In genomic region chr12:53048780-53049401, GRCh38 we compare ENCODE assay signal across 10 cellular contexts. TPM values are rescaled to one million over a fixed set of nuclear protein-coding genes. Genes with fewer than 3 reads are reported as not detected.
DNase-seq lines count a peak whose midpoint lies in the region; ATAC-seq and TF ChIP-seq lines count a peak whose summit lies in the region.
"Had no signal": no experiment of that assay in that cellular context is flagged by ENCODE, and none has a peak within 500 bp of the region (broad histone marks: within the 10 kb centered on the region; RNA-seq: fewer than 3 reads in every experiment).

No MANE protein-coding gene starts in this region.

- H3K36me3 Mint-ChIP-seq in activated CD8-positive, alpha-beta memory T cell treated with anti-CD3 and anti-CD28 coated beads, Interleukin-2, amount 10 ng/mL, durations not matched to agents 7 days and 5 days, result no peaks in the 10 kb centered on the region

- intact Hi-C loops in upper lobe of right lung (cut with DNase I), result no loop called here

- H3K27ac ChIP-seq in lung (ENCODE audit: low read depth in 1 of 2, low read length in 1 of 2), result peak overlapping the region; percentile 89 to 96
- peak overlapping the region; percentile 98 for H3K27ac ChIP-seq in upper lobe of right lung

- H3K9me3 Mint-ChIP-seq in activated CD8-positive, alpha-beta memory T cell treated with anti-CD3 and anti-CD28 coated beads, Interleukin-2, amount 10 ng/mL, durations not matched to agents 7 days and 5 days (ENCODE audit: low read depth), result no peaks in the 10 kb centered on the region

- CTCF ChIA-PET in activated CD8-positive, alpha-beta memory T cell treated with anti-CD3 and anti-CD28 coated beads, Interleukin-2, amount 10 ng/mL, durations not matched to agents 7 days and 5 days (lab: Charles Lee), result interaction anchor here (1.1 to 13.7 kb wide), 3 partner anchors 18 to 54 kb away, joined by 3 to 153 read pairs (median 36); partner anchors contain the start of gene IGFBP6

- H3K4me3 ChIP-seq in lung, result peak overlapping the region; percentile 73
- H3K4me3 ChIP-seq in upper lobe of right lung, result peak overlapping the region; percentile 86

- peak overlapping the region; percentile 55 for H3K27ac Mint-ChIP-seq in activated CD8-positive, alpha-beta memory T cell treated with anti-CD3 and anti-CD28 coated beads, Interleukin-2, amount 10 ng/mL, durations not matched to agents 7 days and 5 days

- H3K4me1 ChIP-seq in lung (ENCODE audit: control insufficient read depth in 2 of 2, insufficient read depth in 2 of 2, low read length in 2 of 2), result peaks cover 15 to 30% of the 10 kb centered on the region in 2 donors
- H3K4me1 ChIP-seq in upper lobe of right lung, result peaks cover 60% of the 10 kb centered on the region

- H3K9me3 ChIP-seq in lung (ENCODE audit: control insufficient read depth in 2 of 2, insufficient read depth in 1 of 2, low read length in 1 of 2) (no peaks in the 10 kb centered on the region), upper lobe of right lung (no peaks in the 10 kb centered on the region)

- no peak overlapping the region for H3K4me3 Mint-ChIP-seq in activated CD8-positive, alpha-beta memory T cell treated with anti-CD3 and anti-CD28 coated beads, Interleukin-2, amount 10 ng/mL, durations not matched to agents 7 days and 5 days

- H3K27me3 Mint-ChIP-seq in activated CD8-positive, alpha-beta memory T cell treated with anti-CD3 and anti-CD28 coated beads, Interleukin-2, amount 10 ng/mL, durations not matched to agents 7 days and 5 days, result peaks cover 11% of the 10 kb centered on the region

- TF ChIP-seq CTCF in lung (IDR thresholded peaks at IDR 0.05; ENCODE audit: control extremely low read depth, extremely low read depth), result no peak
- TF ChIP-seq CTCF in upper lobe of right lung (IDR thresholded peaks at IDR 0.05), result no peak

- peaks cover 22% of the 10 kb centered on the region for H3K4me1 Mint-ChIP-seq in activated CD8-positive, alpha-beta memory T cell treated with anti-CD3 and anti-CD28 coated beads, Interleukin-2, amount 10 ng/mL, durations not matched to agents 7 days and 5 days

- no peak for ATAC-seq in activated CD8-positive, alpha-beta memory T cell treated with anti-CD3 and anti-CD28 coated beads, Interleukin-2, amount 10 ng/mL, durations not matched to agents 7 days and 5 days
- ATAC-seq in lung (ENCODE audit: insufficient read depth, low FRiP score), result no peak
- peak; percentile 1 for ATAC-seq in upper lobe of right lung
- no peak for ATAC-seq in HG02623 (IDR thresholded peaks at IDR 0.05; ENCODE audit: unreplicated experiment)
- no peak for ATAC-seq in HG02970 (IDR thresholded peaks at IDR 0.05; ENCODE audit: low FRiP score, unreplicated experiment)

- 35 to 44% methylated on average over 6 of the region's 6 CpGs for WGBS in lung, 2 donors

- no peaks in the 10 kb centered on the region for H3K27me3 ChIP-seq in lung (ENCODE audit: control insufficient read depth, insufficient read depth)
- no peaks in the 10 kb centered on the region for H3K27me3 ChIP-seq in upper lobe of right lung

- H3K36me3 ChIP-seq in lung (ENCODE audit: control insufficient read depth in 2 of 2, insufficient read depth in 2 of 2, low read length in 2 of 2), result no peaks in the 10 kb centered on the region
- H3K36me3 ChIP-seq in upper lobe of right lung, result peaks cover 15% of the 10 kb centered on the region

- DNase-seq in activated CD8-positive, alpha-beta memory T cell treated with anti-CD3 and anti-CD28 coated beads, Interleukin-2, amount 10 ng/mL, durations not matched to agents 7 days and 5 days, result no peak
- DNase-seq in activated CD8-positive, alpha-beta memory T cell treated with anti-CD3 and anti-CD28 coated beads for 24 hours, result no peak
- DNase-seq in dermis blood vessel endothelial cell, result peak; percentile 41
- peak; percentile 76 for DNase-seq in lung (ENCODE audit: low spot score)
- peak; percentile 85 for DNase-seq in upper lobe of right lung
- DNase-seq in NCI-H1092 (lab: John Stamatoyannopoulos, UW), result no peak
- DNase-seq: NK-92 treated with Interleukin-12 subunit alpha and Interleukin-12 subunit beta, amount 100 ng/mL, for 24 hours had no signal

RNA-seq across cellular contexts. Expression of gene TNS2, which starts 1.0 kb away (rescaled TPM):
- total RNA-seq in activated CD8-positive, alpha-beta memory T cell treated with anti-CD3 and anti-CD28 coated beads, Interleukin-2, amount 10 ng/mL, durations not matched to agents 7 days and 5 days, result under 1 TPM; 0.58 to 0.89 TPM
- total RNA-seq in dermis blood vessel endothelial cell (56.2 and 56.5 TPM in 2 replicates), lung (100 to 1,000 TPM in 1 of 2 donors, 10 to 100 TPM in 1; 56.7 to 182 TPM), upper lobe of right lung (232 TPM)
- 100 to 1,000 TPM in 1 of 2 donors, 10 to 100 TPM in 1; 72.8 to 138 TPM for polyA plus RNA-seq in lung

RNA-seq across cellular contexts. Expression of gene SPRYD3, which starts 30.3 kb away (rescaled TPM):
- total RNA-seq in activated CD8-positive, alpha-beta memory T cell treated with anti-CD3 and anti-CD28 coated beads, Interleukin-2, amount 10 ng/mL, durations not matched to agents 7 days and 5 days, result 10 to 100 TPM; 27.8 to 29.7 TPM
- total RNA-seq in dermis blood vessel endothelial cell (13.1 and 16.5 TPM in 2 replicates), lung (10 to 100 TPM; 17.1 to 60.2 TPM), upper lobe of right lung (50.4 TPM)
- polyA plus RNA-seq in lung, result 10 to 100 TPM; 24.4 to 45.5 TPM

RNA-seq across cellular contexts. Expression of gene EIF4B, which starts 42.6 kb away (rescaled TPM):
- total RNA-seq in activated CD8-positive, alpha-beta memory T cell treated with anti-CD3 and anti-CD28 coated beads, Interleukin-2, amount 10 ng/mL, durations not matched to agents 7 days and 5 days, result 100 to 1,000 TPM; 264 to 382 TPM
- total RNA-seq in dermis blood vessel endothelial cell (1,240 and 1,351 TPM in 2 replicates), lung (100 to 1,000 TPM; 301 to 684 TPM), upper lobe of right lung (436 TPM)
- 100 to 1,000 TPM in 1 of 2 donors, 10 to 100 TPM in 1; 81.9 to 139 TPM for polyA plus RNA-seq in lung

RNA-seq across cellular contexts. Expression of gene IGFBP6, which starts 48.6 kb away (rescaled TPM):
- 1 to 10 TPM; 1.8 to 3.9 TPM for total RNA-seq in activated CD8-positive, alpha-beta memory T cell treated with anti-CD3 and anti-CD28 coated beads, Interleukin-2, amount 10 ng/mL, durations not matched to agents 7 days and 5 days
- total RNA-seq in dermis blood vessel endothelial cell (4.9 and 7.0 TPM in 2 replicates), lung (10 to 100 TPM; 16.0 to 42.5 TPM), upper lobe of right lung (34.6 TPM)
- 10 to 100 TPM; 15.9 to 75.0 TPM for polyA plus RNA-seq in lung
- polyA plus RNA-seq: neural cell had no signal

RNA-seq across cellular contexts. Expression of gene SOAT2, which starts 54.4 kb away (rescaled TPM):
- total RNA-seq in activated CD8-positive, alpha-beta memory T cell treated with anti-CD3 and anti-CD28 coated beads, Interleukin-2, amount 10 ng/mL, durations not matched to agents 7 days and 5 days, result 1 to 10 TPM; 1.1 to 5.9 TPM
- total RNA-seq in dermis blood vessel endothelial cell (not detected in 2 replicates), lung (under 1 TPM in 1 of 2 donors, not detected in 1; 0.21 TPM), upper lobe of right lung (not detected)
- under 1 TPM; 0.06 to 0.10 TPM for polyA plus RNA-seq in lung
- polyA plus RNA-seq: neural cell had no signal

Comparison
In these comparisons a context has a peak if more than half of its experiments do, and no peak if none do; other contexts are left out.
1. DNase-seq: peak in dermis blood vessel endothelial cell (single experiment), lung (single experiment) and upper lobe of right lung (single experiment); none in activated CD8-positive, alpha-beta memory T cell treated with anti-CD3 and anti-CD28 coated beads, Interleukin-2, amount 10 ng/mL, durations not matched to agents 7 days and 5 days (single experiment), activated CD8-positive, alpha-beta memory T cell treated with anti-CD3 and anti-CD28 coated beads for 24 hours (single experiment) and NCI-H1092 (single experiment).
2. RNA of gene TNS2, which starts 1.0 kb away (total RNA-seq): 232 TPM in upper lobe of right lung (single experiment), 56.7 to 182 TPM in lung and 56.2 to 56.5 TPM in dermis blood vessel endothelial cell; 0.58 to 0.89 TPM in activated CD8-positive, alpha-beta memory T cell treated with anti-CD3 and anti-CD28 coated beads, Interleukin-2, amount 10 ng/mL, durations not matched to agents 7 days and 5 days; every median in the first group is over 10 times any median in the second.